ENCODE assay signal across 1 cellular context in the genomic region with DNA sequence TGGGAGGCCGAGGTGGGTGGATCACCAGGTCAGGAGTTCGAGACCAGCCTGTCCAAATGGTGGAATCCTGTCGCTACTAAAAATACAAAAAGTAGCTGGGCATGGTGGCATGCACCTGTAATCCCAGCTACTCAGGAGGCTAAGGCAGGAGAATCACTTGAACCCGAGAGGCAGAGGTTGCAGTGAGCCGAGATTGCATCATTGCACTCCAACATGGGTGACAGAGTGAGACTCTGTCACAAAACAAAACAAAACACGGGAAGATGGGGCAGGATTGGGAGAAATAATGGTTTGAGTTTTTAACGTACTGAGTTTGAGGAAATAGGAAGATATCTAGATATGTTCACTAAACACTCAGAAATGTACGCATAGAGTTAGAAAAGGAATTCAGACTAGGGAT.
A peak's percentile ranks its signal among the peaks of the same experiment; 100 is the strongest.
TF ChIP-seq lines count a peak whose summit lies in the region.
"Not testable (repeated sequence)": the region's sequence is repeated elsewhere in the genome, so short reads cannot be mapped to it uniquely, and the experiment has no call there.

No MANE protein-coding gene starts in this region.

TF ChIP-seq in HepG2, 621 proteins besides CTCF, POLR2A, EP300 and RAD21:
- TF ChIP-seq CEBPG (CRISPR knock-in tag; IDR thresholded peaks at IDR 0.05) = 0 out of 2 replicates have a peak, but pooled peaks have one; percentile 21
- TF ChIP-seq ATF7 (IDR thresholded peaks at IDR 0.05) = 0 out of 2 replicates have a peak, but pooled peaks have one; percentile 29
- TF ChIP-seq ATF7 (CRISPR knock-in tag; IDR thresholded peaks at IDR 0.05) = not testable (repeated sequence)
